ENCODE assay signal across 16 cellular contexts in the genomic region with DNA sequence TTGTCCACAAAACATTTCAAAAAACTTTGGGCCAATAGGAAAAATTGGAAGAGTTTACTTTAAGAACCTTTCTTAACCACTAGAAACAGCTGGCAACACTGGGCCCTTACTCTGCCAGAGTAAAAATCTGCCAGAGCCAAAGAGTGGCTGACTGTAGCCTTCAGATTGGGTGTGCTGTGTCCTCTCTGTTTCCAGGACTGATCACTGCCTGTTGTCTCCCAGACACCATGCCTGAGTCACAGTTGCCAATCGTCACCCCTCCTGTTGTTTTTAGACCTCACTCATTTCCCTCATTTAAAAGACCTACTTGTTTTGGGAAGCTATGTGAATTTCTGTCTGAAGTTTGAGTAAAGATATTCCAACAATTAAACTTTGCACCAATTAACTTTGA.
DNase-seq lines count a peak whose midpoint lies in the region; ATAC-seq, FAIRE-seq and TF ChIP-seq lines count a peak whose summit lies in the region.
"Had no signal": no experiment of that assay in that cellular context is flagged by ENCODE, and none has a peak within 500 bp of the region (broad histone marks: within the 10 kb centered on the region; RNA-seq: fewer than 3 reads in every experiment).

No MANE protein-coding gene starts in this region.

- TF ChIP-seq CTCF in HepG2 (CRISPR knock-in tag; IDR thresholded peaks at IDR 0.05) (no peak), right lobe of liver (IDR thresholded peaks at IDR 0.05) (no peak)

- DNase-seq in HepG2 (ENCODE audit: low spot score) (no peak), right lobe of liver (no peak), dermis blood vessel endothelial cell (peak; percentile 54), islet precursor cell (peak; percentile 80), NCI-H748 (lab: John Stamatoyannopoulos, UW; ENCODE audit: unreplicated experiment) (no peak), middle frontal gyrus (ENCODE audit: extremely low spot score, low spot score) (no peak), germinal center (ENCODE audit: low spot score) (no peak)
- no peak for DNase-seq in activated T-helper 1 cell treated with anti-CD3 and anti-CD28 coated beads, Interleukin-12 subunit alpha, Interleukin-12 subunit beta, Interleukin-2, Interleukin-4 antibody, amounts not matched to agents 30 ng/mL and 10 ng/mL and 1 ng/mL, durations not matched to agents 14 hours and 24 hours and 36 hours (ENCODE audit: low spot score)
- DNase-seq: ACHN; activated CD4-positive, alpha-beta T cell treated with anti-CD3 and anti-CD28 coated beads, Interleukin-2, amount 50 U/mL, for 48 hours; GOT3; NCI-H2029 had no signal

- H3K9ac ChIP-seq in HepG2 (ENCODE audit: insufficient read depth, low read depth, low read length), result no peak overlapping the region

- no peaks in the 10 kb centered on the region for H3K9me3 ChIP-seq in HepG2 (ENCODE audit: low read length)
- H3K9me3 ChIP-seq in right lobe of liver, result no peaks in the 10 kb centered on the region

- no peak for FAIRE-seq in HepG2 (lab: Jason Lieb, UNC)
- FAIRE-seq: GM12878 had no signal

- H3K4me3 Mint-ChIP-seq in activated T-helper 1 cell treated with anti-CD3 and anti-CD28 coated beads, Interleukin-12 subunit alpha, Interleukin-12 subunit beta, Interleukin-2, Interleukin-4 antibody, amounts not matched to agents 30 ng/mL and 10 ng/mL and 1 ng/mL, durations not matched to agents 14 hours and 24 hours and 36 hours, result no peak overlapping the region
- H3K4me3 Mint-ChIP-seq: central memory CD8-positive, alpha-beta T cell; neural crest cell; T-helper 2 cell treated with Interferon-gamma antibody and Interleukin-4, amounts not matched to agents 5 μg/mL and 100 μg/mL, for 36 hours had no signal

- TF ChIP-seq EP300 in HepG2 (IDR thresholded peaks at IDR 0.05; ENCODE audit: low read depth in 2 of 2, low read length in 2 of 2), result no peak
- no peak for TF ChIP-seq EP300 in HepG2 (CRISPR knock-in tag; IDR thresholded peaks at IDR 0.05; ENCODE audit: borderline replicate concordance)

- TF ChIP-seq POLR2A in HepG2 (IDR thresholded peaks at IDR 0.05; ENCODE audit: insufficient read depth in 1 of 2, low read depth in 2 of 2, low read length in 2 of 2) (no peak), right lobe of liver (IDR thresholded peaks at IDR 0.05) (no peak)

- intact Hi-C loops in HepG2 (cut with micrococcal nuclease; ENCODE audit: unreplicated experiment) (no loop called here), right lobe of liver (cut with DNase I) (no loop called here)
- intact Hi-C loops in activated T-helper 1 cell treated with anti-CD3 and anti-CD28 coated beads, Interleukin-12 subunit alpha, Interleukin-12 subunit beta, Interleukin-2, Interleukin-4 antibody, amounts not matched to agents 30 ng/mL and 10 ng/mL and 1 ng/mL, durations not matched to agents 14 hours and 24 hours and 36 hours (cut with micrococcal nuclease), result no loop called here

- H3K36me3 ChIP-seq in HepG2 (replicated peaks in 1 of 2; ENCODE audit: control insufficient read depth in 1 of 2, insufficient read depth in 2 of 2, low read length in 2 of 2) (no peaks in the 10 kb centered on the region), right lobe of liver (no peaks in the 10 kb centered on the region)

- no peak overlapping the region for H3K4me2 ChIP-seq in HepG2 (ENCODE audit: low read depth, low read length)

- H3K27ac Mint-ChIP-seq in activated T-helper 1 cell treated with anti-CD3 and anti-CD28 coated beads, Interleukin-12 subunit alpha, Interleukin-12 subunit beta, Interleukin-2, Interleukin-4 antibody, amounts not matched to agents 30 ng/mL and 10 ng/mL and 1 ng/mL, durations not matched to agents 14 hours and 24 hours and 36 hours, result no peak overlapping the region
- H3K27ac Mint-ChIP-seq: T-helper 2 cell treated with Interferon-gamma antibody and Interleukin-4, amounts not matched to agents 5 μg/mL and 100 μg/mL, for 36 hours had no signal

- H3K4me1 Mint-ChIP-seq in activated T-helper 1 cell treated with anti-CD3 and anti-CD28 coated beads, Interleukin-12 subunit alpha, Interleukin-12 subunit beta, Interleukin-2, Interleukin-4 antibody, amounts not matched to agents 30 ng/mL and 10 ng/mL and 1 ng/mL, durations not matched to agents 14 hours and 24 hours and 36 hours (ENCODE audit: low read depth), result no peaks in the 10 kb centered on the region
- H3K4me1 Mint-ChIP-seq: central memory CD8-positive, alpha-beta T cell had no signal

- H3K27ac ChIP-seq in HepG2 (ENCODE audit: extremely low read length, insufficient read depth, low read length) (no peak overlapping the region), right lobe of liver (no peak overlapping the region)

- no peaks in the 10 kb centered on the region for H3K9me3 Mint-ChIP-seq in activated T-helper 1 cell treated with anti-CD3 and anti-CD28 coated beads, Interleukin-12 subunit alpha, Interleukin-12 subunit beta, Interleukin-2, Interleukin-4 antibody, amounts not matched to agents 30 ng/mL and 10 ng/mL and 1 ng/mL, durations not matched to agents 14 hours and 24 hours and 36 hours
- H3K9me3 Mint-ChIP-seq: central memory CD8-positive, alpha-beta T cell; neural crest cell; T-helper 2 cell treated with Interferon-gamma antibody and Interleukin-4, amounts not matched to agents 5 μg/mL and 100 μg/mL, for 36 hours had no signal

- no TSS peak for BruUV-seq in HepG2 (replicated peaks; lab: Mats Ljungman, UMichigan)

- peak; percentile 64 for ATAC-seq in HepG2
- ATAC-seq in right lobe of liver, result no peak
- ATAC-seq: GM12878 had no signal

- H3K27me3 Mint-ChIP-seq in activated T-helper 1 cell treated with anti-CD3 and anti-CD28 coated beads, Interleukin-12 subunit alpha, Interleukin-12 subunit beta, Interleukin-2, Interleukin-4 antibody, amounts not matched to agents 30 ng/mL and 10 ng/mL and 1 ng/mL, durations not matched to agents 14 hours and 24 hours and 36 hours (ENCODE audit: insufficient read depth), result peaks cover 2% of the 10 kb centered on the region

- H3K4me1 ChIP-seq in HepG2 (ENCODE audit: insufficient read depth, low read length), result no peaks in the 10 kb centered on the region
- no peaks in the 10 kb centered on the region for H3K4me1 ChIP-seq in right lobe of liver

- no peaks in the 10 kb centered on the region for H4K20me1 ChIP-seq in HepG2 (ENCODE audit: insufficient read depth, low read length)

- no peaks in the 10 kb centered on the region for H3K79me2 ChIP-seq in HepG2 (ENCODE audit: insufficient read depth, low read length)

- in situ Hi-C loops in HepG2 (cut with HindIII; ENCODE audit: extremely low pct_ligation_motif_present, low pct_unique_long_range_greater_than_20kb), result no loop called here

- POLR2A ChIA-PET in HepG2 (lab: Yijun Ruan, JAX), result no interaction called here

- TF ChIP-seq RAD21 in HepG2 (CRISPR knock-in tag; IDR thresholded peaks at IDR 0.05), result no peak

- WGBS in HepG2 (ENCODE audit: low lambda C conversion rate), result 13% methylated on average over 1 of the region's 1 CpG
- WGBS in right lobe of liver (ENCODE audit: insufficient coverage, low coverage, low lambda C conversion rate, missing lambda C conversion rate), result 70% methylated on average over 1 of the region's 1 CpG

- H3K36me3 Mint-ChIP-seq in activated T-helper 1 cell treated with anti-CD3 and anti-CD28 coated beads, Interleukin-12 subunit alpha, Interleukin-12 subunit beta, Interleukin-2, Interleukin-4 antibody, amounts not matched to agents 30 ng/mL and 10 ng/mL and 1 ng/mL, durations not matched to agents 14 hours and 24 hours and 36 hours (ENCODE audit: low read depth), result no peaks in the 10 kb centered on the region

- H3K4me3 ChIP-seq in HepG2 (replicated peaks in 1 of 3; ENCODE audit: insufficient read depth in 1 of 3, low read depth in 2 of 3, low read length in 3 of 3), result no peak overlapping the region
- no peak overlapping the region for H3K4me3 ChIP-seq in right lobe of liver
- H3K4me3 ChIP-seq: GM12878 had no signal

- H3K27me3 ChIP-seq in HepG2 (ENCODE audit: control insufficient read depth in 1 of 2, insufficient read depth in 2 of 2, low read length in 2 of 2), result no peaks in the 10 kb centered on the region
- H3K27me3 ChIP-seq in right lobe of liver, result no peaks in the 10 kb centered on the region

- H2AFZ ChIP-seq in HepG2 (ENCODE audit: low read length), result no peak overlapping the region

- CTCF ChIA-PET in HepG2 (lab: Yijun Ruan, JAX; ENCODE audit: low intra/inter-chr PET ratio, low total read pairs), result no interaction called here

TF ChIP-seq in HepG2, 621 proteins besides CTCF, POLR2A, EP300 and RAD21 (continues in another document):
- TF ChIP-seq ZNF567 (CRISPR knock-in tag; IDR thresholded peaks at IDR 0.05; ENCODE audit: borderline replicate concordance), result no peak
- no peak for TF ChIP-seq NR2C2 (CRISPR knock-in tag; IDR thresholded peaks at IDR 0.05; ENCODE audit: borderline replicate concordance)
- no peak for TF ChIP-seq HNF1B (CRISPR knock-in tag; IDR thresholded peaks at IDR 0.05)
- no peak for TF ChIP-seq NFYB (CRISPR knock-in tag; IDR thresholded peaks at IDR 0.05)
- TF ChIP-seq ZNF136 (CRISPR knock-in tag; IDR thresholded peaks at IDR 0.05; ENCODE audit: low read depth), result no peak
- TF ChIP-seq ZNF781 (CRISPR knock-in tag; IDR thresholded peaks at IDR 0.05; ENCODE audit: borderline replicate concordance, not compliant biosample characterization), result no peak

Comparison
In these comparisons a context has a peak if more than half of its experiments do, and no peak if none do; other contexts are left out.
1. DNase-seq: peak in dermis blood vessel endothelial cell (single experiment) and islet precursor cell (single experiment); none in HepG2 (single experiment), right lobe of liver (0 of 3), NCI-H748 (single experiment), middle frontal gyrus (single experiment), activated T-helper 1 cell treated with anti-CD3 and anti-CD28 coated beads, Interleukin-12 subunit alpha, Interleukin-12 subunit beta, Interleukin-2, Interleukin-4 antibody, amounts not matched to agents 30 ng/mL and 10 ng/mL and 1 ng/mL, durations not matched to agents 14 hours and 24 hours and 36 hours (single experiment) and germinal center (single experiment).